In the genomic region with DNA sequence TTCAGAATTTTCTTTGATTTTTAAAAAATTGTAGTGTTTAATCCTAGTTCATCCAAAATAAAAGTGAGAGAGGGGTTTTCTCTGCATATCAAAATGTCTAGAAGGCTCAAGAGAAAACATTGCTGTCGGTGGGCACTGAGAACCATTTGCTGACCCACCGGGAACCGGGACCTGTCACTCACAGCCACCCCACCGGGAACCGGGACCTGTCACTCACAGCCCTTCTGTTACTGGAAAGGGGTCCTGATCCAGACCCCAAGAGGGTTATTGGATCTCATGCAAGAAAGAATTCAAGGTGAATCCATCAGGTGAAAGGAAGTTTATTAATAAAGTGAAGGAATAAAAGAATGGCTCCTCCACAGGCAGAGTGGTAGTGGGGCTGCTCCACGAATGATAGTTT, we compare ENCODE assay signal across 17 cellular contexts.
DNase-seq lines count a peak whose midpoint lies in the region; ATAC-seq and TF ChIP-seq lines count a peak whose summit lies in the region.
"Had no signal": no experiment of that assay in that cellular context is flagged by ENCODE, and none has a peak within 500 bp of the region (broad histone marks: within the 10 kb centered on the region; RNA-seq: fewer than 3 reads in every experiment).

No MANE protein-coding gene starts in this region.

- peaks cover 0 to 3% of the 10 kb centered on the region in 2 donors for H3K36me3 Mint-ChIP-seq in CD4-positive, alpha-beta memory T cell
- H3K36me3 Mint-ChIP-seq in activated T-helper 2 cell treated with anti-CD3 and anti-CD28 coated beads, Interferon-gamma antibody, Interleukin-2, Interleukin-4, amounts not matched to agents 10 μg/mL and 5 μg/mL and 100 μg/mL, durations not matched to agents 14 hours and 24 hours and 36 hours (ENCODE audit: low read depth), result no peaks in the 10 kb centered on the region
- peaks cover 0 to 20% (median 7%) of the 10 kb centered on the region in 5 donors for H3K36me3 Mint-ChIP-seq in naive thymus-derived CD4-positive, alpha-beta T cell
- H3K36me3 Mint-ChIP-seq: mesothelial cell of epicardium had no signal

- intact Hi-C loops in CD4-positive, alpha-beta memory T cell (cut with micrococcal nuclease), result loop anchor here (10.0 kb wide), 1 partner anchor 70 kb away; no protein-coding TSS in a partner anchor
- intact Hi-C loops in activated T-helper 2 cell treated with anti-CD3 and anti-CD28 coated beads, Interferon-gamma antibody, Interleukin-2, Interleukin-4, amounts not matched to agents 10 μg/mL and 5 μg/mL and 100 μg/mL, durations not matched to agents 14 hours and 24 hours and 36 hours (cut with micrococcal nuclease), result loop anchor here (5.0 to 10.0 kb wide), 4 partner anchors 80 to 513 kb away; a partner anchor contains a TSS
- intact Hi-C loops in naive thymus-derived CD4-positive, alpha-beta T cell (cut with micrococcal nuclease), result loop anchor here (5.0 to 10.0 kb wide), 8 partner anchors 70 to 730 kb away; a partner anchor contains a TSS

- no peak for ATAC-seq in naive thymus-derived CD4-positive, alpha-beta T cell
- ATAC-seq in HG03460 (IDR thresholded peaks at IDR 0.05; ENCODE audit: unreplicated experiment), result no peak
- ATAC-seq: psoas muscle had no signal

- H3F3A ChIP-seq in smooth muscle cell (ENCODE audit: low read depth), result no peaks in the 10 kb centered on the region

- DNase-seq in CD4-positive, alpha-beta memory T cell, result no peak
- DNase-seq in activated T-helper 2 cell treated with anti-CD3 and anti-CD28 coated beads, Interferon-gamma antibody, Interleukin-2, Interleukin-4, amounts not matched to agents 10 μg/mL and 5 μg/mL and 100 μg/mL, durations not matched to agents 14 hours and 24 hours and 36 hours (ENCODE audit: low spot score), result no peak
- no peak for DNase-seq in naive thymus-derived CD4-positive, alpha-beta T cell
- DNase-seq in Karpas-422, result no peak
- DNase-seq in smooth muscle cell (lab: John Stamatoyannopoulos, UW; ENCODE audit: unreplicated experiment), result no peak
- DNase-seq: aorta, caudate nucleus, DMS79 treated with DMSO at 0.1 percent for 48 hours, HCEC 1CT, NCI-H1694 treated with DMSO at 0.1 percent for 48 hours, NCI-H2171 treated with DMSO at 0.1 percent for 48 hours, NCI-H69, psoas muscle had no signal

- H3K9me3 Mint-ChIP-seq in CD4-positive, alpha-beta memory T cell, result no peaks in the 10 kb centered on the region
- no peaks in the 10 kb centered on the region for H3K9me3 Mint-ChIP-seq in activated T-helper 2 cell treated with anti-CD3 and anti-CD28 coated beads, Interferon-gamma antibody, Interleukin-2, Interleukin-4, amounts not matched to agents 10 μg/mL and 5 μg/mL and 100 μg/mL, durations not matched to agents 14 hours and 24 hours and 36 hours
- H3K9me3 Mint-ChIP-seq in naive thymus-derived CD4-positive, alpha-beta T cell, result peaks cover 0 to 12% (median 5%) of the 10 kb centered on the region in 11 donors
- H3K9me3 Mint-ChIP-seq: mesothelial cell of epicardium had no signal

- H4K20me1 ChIP-seq in BLaER1 (no peaks in the 10 kb centered on the region), Karpas-422 (ENCODE audit: insufficient read depth, low read depth, low read length) (no peaks in the 10 kb centered on the region), smooth muscle cell (ENCODE audit: low read depth) (no peaks in the 10 kb centered on the region)

- CTCF ChIA-PET in CD4-positive, alpha-beta memory T cell (lab: Charles Lee; ENCODE audit: partially characterized antibody), result interaction anchor here (1.2 to 1.6 kb wide), 3 partner anchors 13 to 106 kb away, joined by 3 to 5 read pairs (median 3); a partner anchor contains a TSS
- CTCF ChIA-PET in naive thymus-derived CD4-positive, alpha-beta T cell (lab: Charles Lee), result no interaction called here

- H3K9me3 ChIP-seq in BLaER1 (no peaks in the 10 kb centered on the region), Karpas-422 (ENCODE audit: low read length) (no peaks in the 10 kb centered on the region), smooth muscle cell (replicated peaks; ENCODE audit: low read depth) (no peaks in the 10 kb centered on the region)
- H3K9me3 ChIP-seq in CD4-positive, alpha-beta memory T cell (ENCODE audit: control insufficient read depth in 1 of 2, low read length in 2 of 2), result no peaks in the 10 kb centered on the region
- H3K9me3 ChIP-seq in naive thymus-derived CD4-positive, alpha-beta T cell (ENCODE audit: control insufficient read depth in 2 of 3, low read length in 3 of 3), result no peaks in the 10 kb centered on the region
- H3K9me3 ChIP-seq: psoas muscle had no signal

- no peak for TF ChIP-seq CTCF in smooth muscle cell (IDR thresholded peaks at IDR 0.05; ENCODE audit: borderline replicate concordance, insufficient read depth, poor library complexity, severe bottlenecking)

- H3K27me3 ChIP-seq in BLaER1 (peaks cover 35% of the 10 kb centered on the region), Karpas-422 (ENCODE audit: low read length) (no peaks in the 10 kb centered on the region), smooth muscle cell (ENCODE audit: low read depth) (no peaks in the 10 kb centered on the region)
- H3K27me3 ChIP-seq in CD4-positive, alpha-beta memory T cell (ENCODE audit: insufficient read depth, low read length), result no peaks in the 10 kb centered on the region
- no peaks in the 10 kb centered on the region for H3K27me3 ChIP-seq in naive thymus-derived CD4-positive, alpha-beta T cell (ENCODE audit: control insufficient read depth in 2 of 2, insufficient read depth in 2 of 2, low read length in 2 of 2)

- H3K9me2 ChIP-seq in Karpas-422 (replicated peaks; ENCODE audit: insufficient read depth, low read length), result no peaks in the 10 kb centered on the region

- H3K4me2 ChIP-seq in BLaER1 (peak overlapping the region; percentile 59), Karpas-422 (ENCODE audit: low read depth, low read length, poor library complexity, severe bottlenecking) (no peak overlapping the region), smooth muscle cell (no peak overlapping the region)

- no peak overlapping the region for H3K27ac ChIP-seq in BLaER1
- H3K27ac ChIP-seq in CD4-positive, alpha-beta memory T cell (ENCODE audit: low read depth, low read length), result peak overlapping the region; percentile 41
- no peak overlapping the region for H3K27ac ChIP-seq in naive thymus-derived CD4-positive, alpha-beta T cell (ENCODE audit: low read depth, low read length)
- H3K27ac ChIP-seq in Karpas-422 (ENCODE audit: low read length), result no peak overlapping the region
- no peak overlapping the region for H3K27ac ChIP-seq in smooth muscle cell (ENCODE audit: low read depth)
- H3K27ac ChIP-seq: psoas muscle had no signal

- peaks cover 55 to 85% (median 72%) of the 10 kb centered on the region in 4 donors for H3K4me1 Mint-ChIP-seq in CD4-positive, alpha-beta memory T cell
- H3K4me1 Mint-ChIP-seq in activated T-helper 2 cell treated with anti-CD3 and anti-CD28 coated beads, Interferon-gamma antibody, Interleukin-2, Interleukin-4, amounts not matched to agents 10 μg/mL and 5 μg/mL and 100 μg/mL, durations not matched to agents 14 hours and 24 hours and 36 hours (ENCODE audit: low read depth), result peaks cover 66% of the 10 kb centered on the region
- peaks cover 41 to 83% (median 66%) of the 10 kb centered on the region in 7 donors for H3K4me1 Mint-ChIP-seq in naive thymus-derived CD4-positive, alpha-beta T cell

- no peak overlapping the region for H3K4me3 ChIP-seq in BLaER1
- peak overlapping the region in 1 of 2 donors; percentile 42 for H3K4me3 ChIP-seq in CD4-positive, alpha-beta memory T cell (ENCODE audit: low read length in 2 of 2)
- no peak overlapping the region for H3K4me3 ChIP-seq in naive thymus-derived CD4-positive, alpha-beta T cell (ENCODE audit: low read length)
- no peak overlapping the region for H3K4me3 ChIP-seq in Karpas-422 (ENCODE audit: low read length)
- H3K4me3 ChIP-seq in smooth muscle cell, result no peak overlapping the region
- H3K4me3 ChIP-seq: psoas muscle had no signal

- WGBS in smooth muscle cell (ENCODE audit: low lambda C conversion rate), result 92% methylated on average over 6 of the region's 6 CpGs

- H3K79me2 ChIP-seq in Karpas-422 (ENCODE audit: low read length) (no peaks in the 10 kb centered on the region), smooth muscle cell (ENCODE audit: low read depth) (no peaks in the 10 kb centered on the region)

- H3K27ac Mint-ChIP-seq in CD4-positive, alpha-beta memory T cell, result peak overlapping the region in 5 of 7 donors; percentile 88 to 95 (median 94)
- no peak overlapping the region for H3K27ac Mint-ChIP-seq in activated T-helper 2 cell treated with anti-CD3 and anti-CD28 coated beads, Interferon-gamma antibody, Interleukin-2, Interleukin-4, amounts not matched to agents 10 μg/mL and 5 μg/mL and 100 μg/mL, durations not matched to agents 14 hours and 24 hours and 36 hours
- peak overlapping the region in 7 of 9 donors; percentile 86 to 95 (median 90) for H3K27ac Mint-ChIP-seq in naive thymus-derived CD4-positive, alpha-beta T cell
- H3K27ac Mint-ChIP-seq: mesothelial cell of epicardium had no signal

- H3K27me3 Mint-ChIP-seq in CD4-positive, alpha-beta memory T cell, result no peaks in the 10 kb centered on the region
- H3K27me3 Mint-ChIP-seq in activated T-helper 2 cell treated with anti-CD3 and anti-CD28 coated beads, Interferon-gamma antibody, Interleukin-2, Interleukin-4, amounts not matched to agents 10 μg/mL and 5 μg/mL and 100 μg/mL, durations not matched to agents 14 hours and 24 hours and 36 hours (ENCODE audit: low read depth), result no peaks in the 10 kb centered on the region
- H3K27me3 Mint-ChIP-seq in naive thymus-derived CD4-positive, alpha-beta T cell, result no peaks in the 10 kb centered on the region
- H3K27me3 Mint-ChIP-seq: activated CD4-positive, alpha-beta T cell treated with anti-CD3 and anti-CD28 coated beads for 36 hours had no signal

- H3K4me1 ChIP-seq in BLaER1, result peaks cover 49% of the 10 kb centered on the region
- peaks cover 73% of the 10 kb centered on the region for H3K4me1 ChIP-seq in CD4-positive, alpha-beta memory T cell (ENCODE audit: insufficient read depth, low read length)
- H3K4me1 ChIP-seq in naive thymus-derived CD4-positive, alpha-beta T cell (ENCODE audit: control insufficient read depth in 2 of 2, insufficient read depth in 2 of 2, low read length in 2 of 2), result peaks cover 50 to 61% of the 10 kb centered on the region in 2 donors
- H3K4me1 ChIP-seq in Karpas-422 (ENCODE audit: low read length), result no peaks in the 10 kb centered on the region
- H3K4me1 ChIP-seq in smooth muscle cell (ENCODE audit: low read depth), result peaks cover 6% of the 10 kb centered on the region
- H3K4me1 ChIP-seq: psoas muscle had no signal

- POLR2A ChIA-PET in CD4-positive, alpha-beta memory T cell (lab: Charles Lee; ENCODE audit: partially characterized antibody), result interaction anchor here (0.7 to 2.2 kb wide), 7 partner anchors 12 to 325 kb away, joined by 3 to 17 read pairs (median 4); a partner anchor contains a TSS
- POLR2A ChIA-PET in naive thymus-derived CD4-positive, alpha-beta T cell (lab: Charles Lee), result interaction anchor here (1.0 to 2.1 kb wide), 5 partner anchors 16 to 106 kb away, joined by 4 to 6 read pairs (median 4); a partner anchor contains a TSS

- no peak overlapping the region for H3K9ac ChIP-seq in BLaER1
- H3K9ac ChIP-seq in Karpas-422 (ENCODE audit: low read length), result no peak overlapping the region
- H3K9ac ChIP-seq in smooth muscle cell (ENCODE audit: low read depth), result no peak overlapping the region

- H3K4me3 Mint-ChIP-seq in CD4-positive, alpha-beta memory T cell, result peak overlapping the region in 6 of 8 donors; percentile 81 to 89 (median 88)
- peak overlapping the region; percentile 69 for H3K4me3 Mint-ChIP-seq in activated T-helper 2 cell treated with anti-CD3 and anti-CD28 coated beads, Interferon-gamma antibody, Interleukin-2, Interleukin-4, amounts not matched to agents 10 μg/mL and 5 μg/mL and 100 μg/mL, durations not matched to agents 14 hours and 24 hours and 36 hours (ENCODE audit: low read depth)
- peak overlapping the region in 9 of 10 donors; percentile 29 to 97 (median 86) for H3K4me3 Mint-ChIP-seq in naive thymus-derived CD4-positive, alpha-beta T cell
- H3K4me3 Mint-ChIP-seq: mesothelial cell of epicardium had no signal

- H3K36me3 ChIP-seq in BLaER1 (no peaks in the 10 kb centered on the region), Karpas-422 (ENCODE audit: insufficient read depth, low read length) (no peaks in the 10 kb centered on the region), smooth muscle cell (ENCODE audit: low read depth) (no peaks in the 10 kb centered on the region)
- no peaks in the 10 kb centered on the region for H3K36me3 ChIP-seq in CD4-positive, alpha-beta memory T cell (ENCODE audit: insufficient read depth, low read length)
- no peaks in the 10 kb centered on the region for H3K36me3 ChIP-seq in naive thymus-derived CD4-positive, alpha-beta T cell (ENCODE audit: control insufficient read depth in 2 of 3, insufficient read depth in 3 of 3, low read length in 3 of 3)

- no peak overlapping the region for H2AFZ ChIP-seq in Karpas-422 (ENCODE audit: low read length)
- no peak overlapping the region for H2AFZ ChIP-seq in smooth muscle cell (ENCODE audit: low read depth)
